In the genomic region with DNA sequence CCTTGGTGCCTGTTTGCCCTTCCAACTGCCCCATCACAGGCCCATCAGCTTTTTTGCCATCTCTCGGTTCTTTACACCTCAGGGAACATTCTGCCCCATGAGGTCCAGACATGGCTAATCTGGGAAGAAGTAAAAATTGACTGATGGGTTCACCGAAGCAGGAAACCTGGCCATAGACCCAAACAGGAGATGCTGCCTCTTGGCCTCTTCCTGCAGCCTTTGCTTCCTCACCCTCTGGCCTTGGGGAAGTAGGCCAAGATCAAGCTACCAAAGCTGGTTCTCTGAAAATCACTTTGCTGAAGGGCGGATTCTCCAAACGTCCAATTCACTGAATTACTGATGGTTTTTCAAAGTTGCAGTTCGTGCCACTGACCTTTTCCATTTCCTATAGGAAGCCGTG, we compare ENCODE assay signal across 14 cellular contexts. TPM values are rescaled to one million over a fixed set of nuclear protein-coding genes. Genes with fewer than 3 reads are reported as not detected.
A peak's percentile ranks its signal among the peaks of the same experiment; 100 is the strongest.
DNase-seq lines count a peak whose midpoint lies in the region; ATAC-seq lines count a peak whose summit lies in the region.
"Had no signal": no experiment of that assay in that cellular context is flagged by ENCODE, and none has a peak within 500 bp of the region (broad histone marks: within the 10 kb centered on the region; RNA-seq: fewer than 3 reads in every experiment).

No MANE protein-coding gene starts in this region.

- no peaks in the 10 kb centered on the region for H3F3A ChIP-seq in GM23248 (ENCODE audit: insufficient read depth)

- in situ Hi-C loops in G401 (cut with HindIII; ENCODE audit: low sequenced_read_pairs) = no loop called here
- in situ Hi-C loops in GM23248 (cut with MboI) = no loop called here

- no peaks in the 10 kb centered on the region for H3K9me3 ChIP-seq in CD4-positive, CD25-positive, alpha-beta regulatory T cell (ENCODE audit: control insufficient read depth in 2 of 2, low read length in 2 of 2)
- H3K9me3 ChIP-seq in GM23248 (ENCODE audit: low read depth) = no peaks in the 10 kb centered on the region
- H3K9me3 ChIP-seq: ascending aorta, SK-N-SH had no signal

- no peaks in the 10 kb centered on the region for H3K79me2 ChIP-seq in GM23248 (ENCODE audit: insufficient read depth)

- DNase-seq in CD4-positive, CD25-positive, alpha-beta regulatory T cell = no peak
- DNase-seq in G401 (ENCODE audit: low spot score) = peak; percentile 3
- no peak for DNase-seq in activated CD4-positive, alpha-beta memory T cell treated with anti-CD3 and anti-CD28 coated beads for 36 hours
- DNase-seq in naive thymus-derived CD8-positive, alpha-beta T cell = no peak
- no peak for DNase-seq in GM23248
- no peak for DNase-seq in GF-D8 (lab: John Stamatoyannopoulos, UW)
- DNase-seq: foreskin melanocyte, naive B cell, NCI-H187 treated with DMSO at 0.1 percent for 48 hours, NCI-H526, SK-N-SH had no signal

- peak overlapping the region; percentile 58 for H3K4me3 ChIP-seq in CD4-positive, CD25-positive, alpha-beta regulatory T cell (ENCODE audit: low read depth, low read length)
- H3K4me3 ChIP-seq in GM23248 = no peak overlapping the region
- H3K4me3 ChIP-seq: ascending aorta had no signal

- no peaks in the 10 kb centered on the region for H4K20me1 ChIP-seq in GM23248 (ENCODE audit: insufficient read depth)

- intact Hi-C loops in activated CD4-positive, alpha-beta memory T cell treated with anti-CD3 and anti-CD28 coated beads for 36 hours (cut with micrococcal nuclease) = loop anchor here (2.0 to 5.0 kb wide), 6 partner anchors 21 to 113 kb away; a partner anchor contains a TSS

- ATAC-seq in CD4-positive, CD25-positive, alpha-beta regulatory T cell (ENCODE audit: low read depth in 2 of 2) = no peak
- no peak for ATAC-seq in naive thymus-derived CD8-positive, alpha-beta T cell
- ATAC-seq in HG03565 (IDR thresholded peaks at IDR 0.05; ENCODE audit: unreplicated experiment) = no peak
- ATAC-seq: WTC11 had no signal

- peaks cover 17 to 84% (median 52%) of the 10 kb centered on the region in 4 donors for H3K4me1 Mint-ChIP-seq in CD4-positive, CD25-positive, alpha-beta regulatory T cell
- peaks cover 75% of the 10 kb centered on the region for H3K4me1 Mint-ChIP-seq in activated CD4-positive, alpha-beta memory T cell treated with anti-CD3 and anti-CD28 coated beads for 36 hours (ENCODE audit: low read depth)
- H3K4me1 Mint-ChIP-seq in naive thymus-derived CD8-positive, alpha-beta T cell = peaks cover 39 to 84% (median 74%) of the 10 kb centered on the region in 4 donors

- CTCF ChIA-PET in activated CD4-positive, alpha-beta memory T cell treated with anti-CD3 and anti-CD28 coated beads for 36 hours (lab: Charles Lee) = interaction anchor here (1.0 to 1.2 kb wide), 3 partner anchors 51 to 143 kb away, joined by 3 to 5 read pairs (median 3); no protein-coding TSS in a partner anchor

- peaks cover 0 to 2% (median 0%) of the 10 kb centered on the region in 7 donors for H3K9me3 Mint-ChIP-seq in CD4-positive, CD25-positive, alpha-beta regulatory T cell
- H3K9me3 Mint-ChIP-seq in activated CD4-positive, alpha-beta memory T cell treated with anti-CD3 and anti-CD28 coated beads for 36 hours = no peaks in the 10 kb centered on the region
- H3K9me3 Mint-ChIP-seq in naive thymus-derived CD8-positive, alpha-beta T cell = no peaks in the 10 kb centered on the region
- H3K9me3 Mint-ChIP-seq: naive B cell, WTC11 had no signal

- H3K27ac ChIP-seq in CD4-positive, CD25-positive, alpha-beta regulatory T cell (ENCODE audit: insufficient read depth, low read length, poor library complexity, severe bottlenecking) = peak overlapping the region; percentile 79
- H3K27ac ChIP-seq in GM23248 = no peak overlapping the region
- H3K27ac ChIP-seq: ascending aorta had no signal

- H3K4me3 Mint-ChIP-seq in CD4-positive, CD25-positive, alpha-beta regulatory T cell = peak overlapping the region; percentile 34 to 87 (median 70)
- peak overlapping the region; percentile 74 for H3K4me3 Mint-ChIP-seq in activated CD4-positive, alpha-beta memory T cell treated with anti-CD3 and anti-CD28 coated beads for 36 hours
- peak overlapping the region in 8 of 10 donors; percentile 73 to 88 (median 81) for H3K4me3 Mint-ChIP-seq in naive thymus-derived CD8-positive, alpha-beta T cell
- H3K4me3 Mint-ChIP-seq: WTC11 had no signal

- H3K36me3 Mint-ChIP-seq in CD4-positive, CD25-positive, alpha-beta regulatory T cell = no peaks in the 10 kb centered on the region
- peaks cover 7% of the 10 kb centered on the region for H3K36me3 Mint-ChIP-seq in activated CD4-positive, alpha-beta memory T cell treated with anti-CD3 and anti-CD28 coated beads for 36 hours
- H3K36me3 Mint-ChIP-seq in naive thymus-derived CD8-positive, alpha-beta T cell = no peaks in the 10 kb centered on the region
- H3K36me3 Mint-ChIP-seq: WTC11 had no signal

- POLR2A ChIA-PET in activated CD4-positive, alpha-beta memory T cell treated with anti-CD3 and anti-CD28 coated beads for 36 hours (lab: Charles Lee) = interaction anchor here (1.5 to 2.8 kb wide), 4 partner anchors 9 to 113 kb away, joined by 3 to 10 read pairs (median 6); no protein-coding TSS in a partner anchor
- POLR2A ChIA-PET in naive thymus-derived CD8-positive, alpha-beta T cell (lab: Charles Lee) = interaction anchor here (1.0 to 5.7 kb wide), 7 partner anchors 8 to 90 kb away, joined by 3 to 51 read pairs (median 4); a partner anchor contains a TSS

- no peaks in the 10 kb centered on the region for H3K27me3 ChIP-seq in CD4-positive, CD25-positive, alpha-beta regulatory T cell (ENCODE audit: control insufficient read depth, insufficient read depth, low read length)
- H3K27me3 ChIP-seq in GM23248 (replicated peaks; ENCODE audit: insufficient read depth) = no peaks in the 10 kb centered on the region
- H3K27me3 ChIP-seq: ascending aorta had no signal

- peak overlapping the region; percentile 93 to 98 (median 96) for H3K27ac Mint-ChIP-seq in CD4-positive, CD25-positive, alpha-beta regulatory T cell
- peak overlapping the region; percentile 93 for H3K27ac Mint-ChIP-seq in activated CD4-positive, alpha-beta memory T cell treated with anti-CD3 and anti-CD28 coated beads for 36 hours
- H3K27ac Mint-ChIP-seq in naive thymus-derived CD8-positive, alpha-beta T cell = peak overlapping the region; percentile 21 to 98 (median 88)
- H3K27ac Mint-ChIP-seq: WTC11 had no signal

- H3K4me1 ChIP-seq in CD4-positive, CD25-positive, alpha-beta regulatory T cell (ENCODE audit: control insufficient read depth, insufficient read depth, low read length, poor library complexity, severe bottlenecking) = peaks cover 78% of the 10 kb centered on the region
- H3K4me1 ChIP-seq in GM23248 (ENCODE audit: insufficient read depth) = no peaks in the 10 kb centered on the region
- H3K4me1 ChIP-seq: ascending aorta had no signal

- H3K9ac ChIP-seq in GM23248 = no peak overlapping the region
- H3K9ac ChIP-seq: SK-N-SH had no signal

- no peak overlapping the region for H3K4me2 ChIP-seq in GM23248 (ENCODE audit: unreplicated experiment)
- H3K4me2 ChIP-seq: SK-N-SH had no signal

- WGBS in GM23248 (ENCODE audit: low coverage in 1 of 2, low lambda C conversion rate in 2 of 2, missing lambda C conversion rate in 2 of 2), 2 experiments = 86 to 88% methylated on average over 6 of the region's 6 CpGs

- no peaks in the 10 kb centered on the region for H3K27me3 Mint-ChIP-seq in CD4-positive, CD25-positive, alpha-beta regulatory T cell
- no peaks in the 10 kb centered on the region for H3K27me3 Mint-ChIP-seq in activated CD4-positive, alpha-beta memory T cell treated with anti-CD3 and anti-CD28 coated beads for 36 hours
- H3K27me3 Mint-ChIP-seq in naive thymus-derived CD8-positive, alpha-beta T cell = no peaks in the 10 kb centered on the region

- no peak overlapping the region for H2AFZ ChIP-seq in GM23248

- H3K9me2 ChIP-seq in GM23248 (ENCODE audit: insufficient read depth) = no peaks in the 10 kb centered on the region
- H3K9me2 ChIP-seq: SK-N-SH had no signal

- H3K36me3 ChIP-seq in CD4-positive, CD25-positive, alpha-beta regulatory T cell (ENCODE audit: control insufficient read depth, insufficient read depth, low read length) = no peaks in the 10 kb centered on the region
- H3K36me3 ChIP-seq in GM23248 (ENCODE audit: low read depth) = no peaks in the 10 kb centered on the region
- H3K36me3 ChIP-seq: ascending aorta had no signal

RNA-seq across cellular contexts. Expression of a gene that starts 56.1 kb away (rescaled TPM):
- total RNA-seq in CD4-positive, CD25-positive, alpha-beta regulatory T cell = 21.8 TPM
- polyA plus RNA-seq in CD4-positive, CD25-positive, alpha-beta regulatory T cell = 10 to 100 TPM; 10.3 to 13.7 (median 12.5) TPM
- 4.3 and 17.3 TPM in 2 replicates for total RNA-seq in G401 (2014; rRNA removed; shearing (Covaris generic))
- total RNA-seq in activated CD4-positive, alpha-beta memory T cell treated with anti-CD3 and anti-CD28 coated beads for 36 hours = 10 to 100 TPM in 1 of 2 experiments, 1 to 10 TPM in 1; 9.8 to 10.8 TPM
- total RNA-seq in naive thymus-derived CD8-positive, alpha-beta T cell = 10 to 100 TPM; 12.1 to 15.1 TPM
- 10 to 100 TPM; 10.4 to 13.7 (median 12.9) TPM for polyA plus RNA-seq in naive thymus-derived CD8-positive, alpha-beta T cell
- 2.8 and 9.1 TPM in 2 replicates for total RNA-seq in GM23248 (2014; rRNA removed; shearing (Covaris generic))
- polyA plus RNA-seq in GM23248 (2016; fragmentation: Nextera tagmentation; extraction: Ambion mirVana) = 5.0 and 5.6 TPM in 2 replicates

RNA-seq across cellular contexts. Expression of a gene that starts 56.5 kb away (rescaled TPM):
- 11.5 TPM for total RNA-seq in CD4-positive, CD25-positive, alpha-beta regulatory T cell
- polyA plus RNA-seq in CD4-positive, CD25-positive, alpha-beta regulatory T cell = 1 to 10 TPM; 1.9 to 5.1 (median 3.0) TPM
- total RNA-seq in G401 (2014; rRNA removed; shearing (Covaris generic)) = 0.31 and 0.37 TPM in 2 replicates
- 1 to 10 TPM; 3.5 to 3.6 TPM for total RNA-seq in activated CD4-positive, alpha-beta memory T cell treated with anti-CD3 and anti-CD28 coated beads for 36 hours
- 1 to 10 TPM; 6.4 to 6.9 TPM for total RNA-seq in naive thymus-derived CD8-positive, alpha-beta T cell
- 1 to 10 TPM in 2 of 3 donors, under 1 TPM in 1; 0.61 to 2.6 (median 1.5) TPM for polyA plus RNA-seq in naive thymus-derived CD8-positive, alpha-beta T cell
- total RNA-seq in GM23248 (2014; rRNA removed; shearing (Covaris generic)) = 0.13 and 0.32 TPM in 2 replicates
- polyA plus RNA-seq in GM23248 (2016; fragmentation: Nextera tagmentation; extraction: Ambion mirVana) = 0.16 and 0.30 TPM in 2 replicates
- total RNA-seq: ascending aorta had no signal
- polyA plus RNA-seq: SK-N-SH had no signal
